Comparison of ENCODE assay signal across 8 cellular contexts in genomic region chr15:94231728-94232086, GRCh38. TPM values are rescaled to one million over a fixed set of nuclear protein-coding genes. Genes with fewer than 3 reads are reported as not detected.
A peak's percentile ranks its signal among the peaks of the same experiment; 100 is the strongest.
DNase-seq lines count a peak whose midpoint lies in the region; ATAC-seq, FAIRE-seq and TF ChIP-seq lines count a peak whose summit lies in the region.

No MANE protein-coding gene starts in this region.

- CTCF ChIA-PET in endothelial cell of umbilical vein (lab: Charles Lee): no interaction called here

- TF ChIP-seq CTCF in Peyer's patch (IDR thresholded peaks at IDR 0.05) (peak in 2 of 6 experiments; percentile 11), endothelial cell of umbilical vein (IDR thresholded peaks at IDR 0.05; ENCODE audit: extremely low read depth in 1 of 2, insufficient read depth in 1 of 2, low read depth in 1 of 2, low read length in 2 of 2) (no peak), natural killer cell (IDR thresholded peaks at IDR 0.05) (peak; percentile 3)

- peak; percentile 21 for FAIRE-seq in endothelial cell of umbilical vein (lab: Jason Lieb, UNC)

- H3K4me2 ChIP-seq in endothelial cell of umbilical vein (ENCODE audit: insufficient read depth, low read length): peak overlapping the region; percentile 12

- H3K4me3 ChIP-seq in Peyer's patch (peak overlapping the region; percentile 67 to 88 (median 82)), endothelial cell of umbilical vein (replicated peaks in 1 of 3; ENCODE audit: insufficient read depth in 1 of 3, low read depth in 1 of 3, low read length in 3 of 3) (no peak overlapping the region)

- no peaks in the 10 kb centered on the region for H4K20me1 ChIP-seq in endothelial cell of umbilical vein (replicated peaks; ENCODE audit: control insufficient read depth, extremely low read depth, insufficient read depth, low read length)

- intact Hi-C loops in endothelial cell of umbilical vein (cut with micrococcal nuclease) (loop anchor here (5.0 kb wide), 1 partner anchor 56 kb away; no protein-coding TSS in a partner anchor), natural killer cell (cut with micrococcal nuclease) (loop anchor here (1.0 to 5.0 kb wide), 5 partner anchors 31 to 94 kb away; no protein-coding TSS in a partner anchor)

- no peaks in the 10 kb centered on the region for H3K9me3 Mint-ChIP-seq in natural killer cell

- POLR2A ChIA-PET in endothelial cell of umbilical vein (lab: Charles Lee): no interaction called here

- H3K4me1 Mint-ChIP-seq in natural killer cell: peaks cover 80 to 84% of the 10 kb centered on the region in 2 donors

- H2AFZ ChIP-seq in endothelial cell of umbilical vein (ENCODE audit: low read depth, low read length): peak overlapping the region; percentile 15

- H3K27ac Mint-ChIP-seq in natural killer cell: peak overlapping the region; percentile 90 to 96

- H3K9me3 ChIP-seq in Peyer's patch (no peaks in the 10 kb centered on the region), endothelial cell of umbilical vein (replicated peaks; ENCODE audit: control insufficient read depth, insufficient read depth, low read length) (no peaks in the 10 kb centered on the region)

- H3K4me1 ChIP-seq in Peyer's patch (peaks cover 0 to 22% (median 7%) of the 10 kb centered on the region in 4 donors), endothelial cell of umbilical vein (ENCODE audit: control insufficient read depth, extremely low read depth, insufficient read depth, low read length) (no peaks in the 10 kb centered on the region)

- TF ChIP-seq POLR2A in Peyer's patch (IDR thresholded peaks at IDR 0.05) (no peak), endothelial cell of umbilical vein (IDR thresholded peaks at IDR 0.05; ENCODE audit: low read depth, low read length) (no peak)

- no peaks in the 10 kb centered on the region for H3K9me1 ChIP-seq in endothelial cell of umbilical vein (replicated peaks; ENCODE audit: control insufficient read depth, extremely low read depth, insufficient read depth, low read length)

- H3K27me3 ChIP-seq in Peyer's patch (no peaks in the 10 kb centered on the region), endothelial cell of umbilical vein (ENCODE audit: control insufficient read depth in 2 of 2, insufficient read depth in 2 of 2, low read length in 2 of 2) (peaks cover 0 to 4% of the 10 kb centered on the region in 2 experiments)

- H3K4me3 Mint-ChIP-seq in natural killer cell: peak overlapping the region; percentile 90

- H3K36me3 ChIP-seq in Peyer's patch (no peaks in the 10 kb centered on the region), endothelial cell of umbilical vein (ENCODE audit: control insufficient read depth in 2 of 2, extremely low read depth in 1 of 2, insufficient read depth in 2 of 2, low read length in 2 of 2) (no peaks in the 10 kb centered on the region)

- ATAC-seq in HG02938 (IDR thresholded peaks at IDR 0.05; ENCODE audit: unreplicated experiment) (peak; percentile 13), natural killer cell (peak; percentile 6 to 23 (median 7)), GM18858 (IDR thresholded peaks at IDR 0.05; ENCODE audit: unreplicated experiment) (no peak)

- no TSS peak for BruUV-seq in endothelial cell of umbilical vein (replicated peaks; lab: Mats Ljungman, UMichigan)

- H3K27me3 Mint-ChIP-seq in natural killer cell (ENCODE audit: low read depth in 2 of 2): no peaks in the 10 kb centered on the region

- no peaks in the 10 kb centered on the region for H3K79me2 ChIP-seq in endothelial cell of umbilical vein (ENCODE audit: control insufficient read depth, insufficient read depth, low read length)

- dilution Hi-C loops in endothelial cell of umbilical vein (cut with MboI; ENCODE audit: extremely low pct_ligation_motif_present, low sequenced_read_pairs): no loop called here

- peak; percentile 36 for DNase-seq in activated CD4-positive, alpha-beta T cell treated with anti-CD3 and anti-CD28 coated beads for 48 hours
- DNase-seq in activated CD4-positive, alpha-beta T cell treated with anti-CD3 and anti-CD28 coated beads for 1 hour: no peak
- DNase-seq in Peyer's patch: no peak
- DNase-seq in endothelial cell of umbilical vein (ENCODE audit: low read depth, low spot score): no peak
- peak; percentile 37 for DNase-seq in natural killer cell
- no peak for DNase-seq in HuH-7.5 (ENCODE audit: low spot score)

- H3K36me3 Mint-ChIP-seq in natural killer cell: no peaks in the 10 kb centered on the region

- H3K27ac ChIP-seq in Peyer's patch (peak overlapping the region; percentile 71 to 95 (median 86)), endothelial cell of umbilical vein (ENCODE audit: insufficient read depth, low read depth, low read length) (no peak overlapping the region)

- no peak overlapping the region for H3K9ac ChIP-seq in endothelial cell of umbilical vein (replicated peaks; ENCODE audit: extremely low read depth, insufficient read depth, low read length)

TF ChIP-seq in endothelial cell of umbilical vein, 7 proteins besides CTCF, POLR2A, EP300 and RAD21:
- TF ChIP-seq FOS (IDR thresholded peaks at IDR 0.05; ENCODE audit: borderline replicate concordance, insufficient read depth, low read length) (no peak), JUN (IDR thresholded peaks at IDR 0.05; ENCODE audit: borderline replicate concordance, insufficient read depth, insufficient read length, low read depth) (no peak), EZH2 (IDR thresholded peaks at IDR 0.05; ENCODE audit: borderline replicate concordance, low read depth, low read length, severe bottlenecking) (no peak), POLR2AphosphoS5 (IDR thresholded peaks at IDR 0.05; ENCODE audit: insufficient read depth, low read depth, low read length) (no peak), MAX (IDR thresholded peaks at IDR 0.05; ENCODE audit: insufficient read depth, insufficient read length) (no peak), MYC (IDR thresholded peaks at IDR 0.05; ENCODE audit: low read depth, low read length) (no peak), GATA2 (IDR thresholded peaks at IDR 0.05; ENCODE audit: insufficient read depth, insufficient read length, low read depth, low read length) (no peak)

RNA-seq across cellular contexts. Expression of gene MCTP2, which starts 0.3 kb away (rescaled TPM):
- total RNA-seq in Peyer's patch: 100 to 1,000 TPM in 1 of 4 donors, 10 to 100 TPM in 3; 40.8 to 241 (median 74.0) TPM
- 0.75 and 1.6 TPM in 2 replicates for total RNA-seq in endothelial cell of umbilical vein
- 0.01 TPM in 1 of 2 replicates, not detected in the other for polyA plus RNA-seq in endothelial cell of umbilical vein
- 0.03 and 0.10 TPM in 2 replicates for polyA plus RNA-seq in endothelial cell of umbilical vein (2011; cell fraction: cytosol; rRNA removed)
- polyA plus RNA-seq in endothelial cell of umbilical vein (2011; cell fraction: nucleus; rRNA removed): 0.12 and 0.27 TPM in 2 replicates
- polyA plus RNA-seq in endothelial cell of umbilical vein (2012): 2.8 and 3.9 TPM in 2 replicates
- 0.17 TPM in 1 of 2 replicates, not detected in the other for polyA minus RNA-seq in endothelial cell of umbilical vein
- 2.5 TPM for polyA minus RNA-seq in endothelial cell of umbilical vein (2011; cell fraction: cytosol; rRNA and poly(A)+ RNA removed)
- polyA minus RNA-seq in endothelial cell of umbilical vein (2011; cell fraction: nucleus; rRNA and poly(A)+ RNA removed): 0.05 TPM in 1 of 2 replicates, not detected in the other
- 100 to 1,000 TPM; 235 to 312 (median 261) TPM for total RNA-seq in natural killer cell

Comparison
In these comparisons a context has a peak if more than half of its experiments do, and no peak if none do; other contexts are left out.
1. DNase-seq: peak in activated CD4-positive, alpha-beta T cell treated with anti-CD3 and anti-CD28 coated beads for 48 hours (single experiment) and natural killer cell (single experiment); none in activated CD4-positive, alpha-beta T cell treated with anti-CD3 and anti-CD28 coated beads for 1 hour (single experiment), Peyer's patch (0 of 3), endothelial cell of umbilical vein (single experiment) and HuH-7.5 (single experiment).
2. H3K4me3 ChIP-seq: peak in Peyer's patch (4 of 4); none in endothelial cell of umbilical vein (0 of 3).
3. RNA of gene MCTP2, which starts 0.3 kb away (total RNA-seq): 235 to 312 TPM in natural killer cell and 40.8 to 241 TPM in Peyer's patch; 0.75 to 1.6 TPM in endothelial cell of umbilical vein; every median in the first group is over 10 times any median in the second.